ENCODE assay signal across 17 cellular contexts in genomic region chr1:77972080-77972479, GRCh38. TPM values are rescaled to one million over a fixed set of nuclear protein-coding genes. Genes with fewer than 3 reads are reported as not detected.
A peak's percentile ranks its signal among the peaks of the same experiment; 100 is the strongest.
DNase-seq lines count a peak whose midpoint lies in the region; ATAC-seq, FAIRE-seq and TF ChIP-seq lines count a peak whose summit lies in the region.
"Had no signal": no experiment of that assay in that cellular context is flagged by ENCODE, and none has a peak within 500 bp of the region (broad histone marks: within the 10 kb centered on the region; RNA-seq: fewer than 3 reads in every experiment).

No MANE protein-coding gene starts in this region.

- H3K27ac Mint-ChIP-seq in CD4-positive, alpha-beta memory T cell, result peak overlapping the region in 4 of 7 donors; percentile 15 to 77 (median 74)
- H3K27ac Mint-ChIP-seq in HFFc6, result no peak overlapping the region
- H3K27ac Mint-ChIP-seq in activated T-helper 2 cell treated with anti-CD3 and anti-CD28 coated beads, Interferon-gamma antibody, Interleukin-2, Interleukin-4, amounts not matched to agents 10 μg/mL and 5 μg/mL and 100 μg/mL, durations not matched to agents 14 hours and 24 hours and 36 hours, result peak overlapping the region; percentile 47
- H3K27ac Mint-ChIP-seq in mesothelial cell of epicardium, result peak overlapping the region; percentile 4
- no peak overlapping the region for H3K27ac Mint-ChIP-seq in MCF 10A (ENCODE audit: low read depth, unreplicated experiment)

- peaks cover 35 to 63% of the 10 kb centered on the region in 2 donors for H3K36me3 Mint-ChIP-seq in CD4-positive, alpha-beta memory T cell
- H3K36me3 Mint-ChIP-seq in HFFc6 (ENCODE audit: low read depth), result peaks cover 42% of the 10 kb centered on the region
- H3K36me3 Mint-ChIP-seq in activated T-helper 2 cell treated with anti-CD3 and anti-CD28 coated beads, Interferon-gamma antibody, Interleukin-2, Interleukin-4, amounts not matched to agents 10 μg/mL and 5 μg/mL and 100 μg/mL, durations not matched to agents 14 hours and 24 hours and 36 hours (ENCODE audit: low read depth), result peaks cover 73% of the 10 kb centered on the region
- peaks cover 20% of the 10 kb centered on the region for H3K36me3 Mint-ChIP-seq in mesothelial cell of epicardium
- H3K36me3 Mint-ChIP-seq in MCF 10A (ENCODE audit: insufficient read depth, unreplicated experiment), result peaks cover 72% of the 10 kb centered on the region

- POLR2A ChIA-PET in CD4-positive, alpha-beta memory T cell (lab: Charles Lee; ENCODE audit: partially characterized antibody), result no interaction called here
- POLR2A ChIA-PET in MCF 10A (lab: Yijun Ruan, JAX), result interaction anchor here (2.1 kb wide), 1 partner anchor 33 kb away, joined by 6 read pairs; the partner anchor contains the start of gene DNAJB4

- H3K9me3 Mint-ChIP-seq in CD4-positive, alpha-beta memory T cell, result peaks cover 0 to 1% (median 0%) of the 10 kb centered on the region in 8 donors
- H3K9me3 Mint-ChIP-seq in HFFc6, result 0 out of 2 replicates have a peak, but pooled peaks cover 6% of the 10 kb centered on the region
- no peaks in the 10 kb centered on the region for H3K9me3 Mint-ChIP-seq in activated T-helper 2 cell treated with anti-CD3 and anti-CD28 coated beads, Interferon-gamma antibody, Interleukin-2, Interleukin-4, amounts not matched to agents 10 μg/mL and 5 μg/mL and 100 μg/mL, durations not matched to agents 14 hours and 24 hours and 36 hours
- H3K9me3 Mint-ChIP-seq in mesothelial cell of epicardium, result no peaks in the 10 kb centered on the region
- no peaks in the 10 kb centered on the region for H3K9me3 Mint-ChIP-seq in MCF 10A (ENCODE audit: unreplicated experiment)

- no peak for TF ChIP-seq POLR2A in H54 (IDR thresholded peaks at IDR 0.05; ENCODE audit: low read depth, low read length)

- BruUV-seq in MCF 10A (replicated peaks; lab: Mats Ljungman, UMichigan), result no TSS peak

- no peaks in the 10 kb centered on the region for H3K27me3 ChIP-seq in CD4-positive, alpha-beta memory T cell (ENCODE audit: insufficient read depth, low read length)
- H3K27me3 ChIP-seq: tibial artery had no signal

- TF ChIP-seq CTCF in HFFc6 (IDR thresholded peaks at IDR 0.05) (no peak), mesothelial cell of epicardium (IDR thresholded peaks at IDR 0.05; ENCODE audit: unreplicated experiment) (no peak), MCF 10A (IDR thresholded peaks at IDR 0.05; ENCODE audit: unreplicated experiment) (no peak)

- ATAC-seq in HG03378 (IDR thresholded peaks at IDR 0.05; ENCODE audit: unreplicated experiment), result no peak
- ATAC-seq: K562 had no signal

- peaks cover 34% of the 10 kb centered on the region for H3K36me3 ChIP-seq in CD4-positive, alpha-beta memory T cell (ENCODE audit: insufficient read depth, low read length)

- CTCF ChIA-PET in CD4-positive, alpha-beta memory T cell (lab: Charles Lee; ENCODE audit: partially characterized antibody), result interaction anchor here (0.7 kb wide), 1 partner anchor 67 kb away, joined by 3 read pairs; no protein-coding TSS in a partner anchor
- CTCF ChIA-PET in MCF 10A (lab: Yijun Ruan, JAX), result interaction anchor here (0.6 kb wide), 1 partner anchor 142 kb away, joined by 3 read pairs; no protein-coding TSS in a partner anchor

- H3K4me3 Mint-ChIP-seq in CD4-positive, alpha-beta memory T cell, result peak overlapping the region in 7 of 8 donors; percentile 6 to 71 (median 57)
- H3K4me3 Mint-ChIP-seq in HFFc6 (peak overlapping the region; percentile 22; the same call in 1 of the 2 replicates), mesothelial cell of epicardium (no peak overlapping the region), MCF 10A (ENCODE audit: unreplicated experiment) (no peak overlapping the region)
- H3K4me3 Mint-ChIP-seq in activated T-helper 2 cell treated with anti-CD3 and anti-CD28 coated beads, Interferon-gamma antibody, Interleukin-2, Interleukin-4, amounts not matched to agents 10 μg/mL and 5 μg/mL and 100 μg/mL, durations not matched to agents 14 hours and 24 hours and 36 hours (ENCODE audit: low read depth), result no peak overlapping the region

- no peak overlapping the region for H3K27ac ChIP-seq in CD4-positive, alpha-beta memory T cell (ENCODE audit: low read depth, low read length)
- H3K27ac ChIP-seq: left ventricle myocardium inferior, tibial artery had no signal

- peaks cover 38 to 71% (median 53%) of the 10 kb centered on the region in 4 donors for H3K4me1 Mint-ChIP-seq in CD4-positive, alpha-beta memory T cell
- H3K4me1 Mint-ChIP-seq in HFFc6 (ENCODE audit: low read depth), result peaks cover 77% of the 10 kb centered on the region
- H3K4me1 Mint-ChIP-seq in activated T-helper 2 cell treated with anti-CD3 and anti-CD28 coated beads, Interferon-gamma antibody, Interleukin-2, Interleukin-4, amounts not matched to agents 10 μg/mL and 5 μg/mL and 100 μg/mL, durations not matched to agents 14 hours and 24 hours and 36 hours (ENCODE audit: low read depth), result peaks cover 39% of the 10 kb centered on the region
- H3K4me1 Mint-ChIP-seq in mesothelial cell of epicardium, result peaks cover 36% of the 10 kb centered on the region
- H3K4me1 Mint-ChIP-seq in MCF 10A (ENCODE audit: insufficient read depth, unreplicated experiment), result peaks cover 28% of the 10 kb centered on the region

- FAIRE-seq in H54 (lab: Jason Lieb, UNC), result no peak
- FAIRE-seq: K562 had no signal

- intact Hi-C loops in CD4-positive, alpha-beta memory T cell (cut with micrococcal nuclease), result loop anchor here (10.0 kb wide), 1 partner anchor 653 kb away; the partner anchor contains the start of gene IFI44L
- intact Hi-C loops in activated T-helper 2 cell treated with anti-CD3 and anti-CD28 coated beads, Interferon-gamma antibody, Interleukin-2, Interleukin-4, amounts not matched to agents 10 μg/mL and 5 μg/mL and 100 μg/mL, durations not matched to agents 14 hours and 24 hours and 36 hours (cut with micrococcal nuclease), result loop anchor here (10.0 kb wide), 2 partner anchors 143 to 653 kb away; partner anchors contain the start of gene IFI44L
- intact Hi-C loops in MCF 10A (cut with micrococcal nuclease), result loop anchor here (10.0 kb wide), 1 partner anchor 137 kb away; no protein-coding TSS in a partner anchor

- DNase-seq in CD4-positive, alpha-beta memory T cell, result no peak
- no peak for DNase-seq in HFFc6
- DNase-seq in activated T-helper 2 cell treated with anti-CD3 and anti-CD28 coated beads, Interferon-gamma antibody, Interleukin-2, Interleukin-4, amounts not matched to agents 10 μg/mL and 5 μg/mL and 100 μg/mL, durations not matched to agents 14 hours and 24 hours and 36 hours (ENCODE audit: low spot score), result no peak
- no peak for DNase-seq in mesothelial cell of epicardium (ENCODE audit: low spot score in 2 of 2, unreplicated experiment in 2 of 2)
- no peak for DNase-seq in MCF 10A (ENCODE audit: unreplicated experiment)
- DNase-seq in H54 (ENCODE audit: insufficient read length, low spot score), result no peak
- no peak for DNase-seq in glomerular visceral epithelial cell (ENCODE audit: extremely low spot score)
- DNase-seq: AML-193, DMS 273 treated with DMSO at 0.1 percent for 48 hours, left ventricle myocardium inferior, NCI-H1930, NCI-H446 treated with DMSO at 0.1 percent for 48 hours, SHP77 treated with DMSO at 0.1 percent for 48 hours, tibial artery had no signal

- H3K27me3 Mint-ChIP-seq in CD4-positive, alpha-beta memory T cell, result no peaks in the 10 kb centered on the region
- H3K27me3 Mint-ChIP-seq in HFFc6 (ENCODE audit: insufficient read depth) (no peaks in the 10 kb centered on the region; the same call in 1 of the 2 replicates), mesothelial cell of epicardium (ENCODE audit: low read depth) (no peaks in the 10 kb centered on the region), MCF 10A (ENCODE audit: insufficient read depth, unreplicated experiment) (no peaks in the 10 kb centered on the region)
- no peaks in the 10 kb centered on the region for H3K27me3 Mint-ChIP-seq in activated T-helper 2 cell treated with anti-CD3 and anti-CD28 coated beads, Interferon-gamma antibody, Interleukin-2, Interleukin-4, amounts not matched to agents 10 μg/mL and 5 μg/mL and 100 μg/mL, durations not matched to agents 14 hours and 24 hours and 36 hours (ENCODE audit: low read depth)

- H3K4me1 ChIP-seq in CD4-positive, alpha-beta memory T cell (ENCODE audit: insufficient read depth, low read length), result peaks cover 87% of the 10 kb centered on the region

- no peak overlapping the region for H3K4me3 ChIP-seq in CD4-positive, alpha-beta memory T cell (ENCODE audit: low read length in 2 of 2)
- H3K4me3 ChIP-seq: K562, left ventricle myocardium inferior, smooth muscle cell, tibial artery had no signal

- H3K9me3 ChIP-seq in CD4-positive, alpha-beta memory T cell (ENCODE audit: control insufficient read depth in 1 of 2, low read length in 2 of 2), result no peaks in the 10 kb centered on the region
- H3K9me3 ChIP-seq: left ventricle myocardium inferior, tibial artery had no signal

RNA-seq across cellular contexts. Expression of gene FUBP1, which starts 6.8 kb away (rescaled TPM):
- total RNA-seq in CD4-positive, alpha-beta memory T cell, result 100 to 1,000 TPM; 246 to 270 TPM
- polyA plus RNA-seq in CD4-positive, alpha-beta memory T cell, result 10 to 100 TPM; 31.5 to 58.0 TPM
- total RNA-seq in HFFc6 (2021; fragmentation: NEBNext Ultra II Directional; extraction: Animal tissue kit (Norgen Biotek cat#: 25700)), result 100 to 1,000 TPM in 5 of 6 experiments, 10 to 100 TPM in 1; 94.7 to 125 (median 119) TPM
- 262 and 269 TPM in 2 replicates for total RNA-seq in activated T-helper 2 cell treated with anti-CD3 and anti-CD28 coated beads, Interferon-gamma antibody, Interleukin-2, Interleukin-4, amounts not matched to agents 10 μg/mL and 5 μg/mL and 100 μg/mL, durations not matched to agents 14 hours and 24 hours and 36 hours
- total RNA-seq in mesothelial cell of epicardium, result 287 to 291 TPM (median 288 TPM) in 3 replicates
- 156 and 169 TPM in 2 replicates for total RNA-seq in MCF 10A (2022)

RNA-seq across cellular contexts. Expression of gene DNAJB4, which starts 32.7 kb away (rescaled TPM):
- 10 to 100 TPM; 15.5 to 18.3 TPM for total RNA-seq in CD4-positive, alpha-beta memory T cell
- polyA plus RNA-seq in CD4-positive, alpha-beta memory T cell, result 1 to 10 TPM; 8.7 to 9.8 TPM
- total RNA-seq in HFFc6 (2021; fragmentation: NEBNext Ultra II Directional; extraction: Animal tissue kit (Norgen Biotek cat#: 25700)), result 100 to 1,000 TPM in 3 of 6 experiments, 10 to 100 TPM in 3; 89.6 to 245 (median 99.0) TPM
- 12.5 and 14.6 TPM in 2 replicates for total RNA-seq in activated T-helper 2 cell treated with anti-CD3 and anti-CD28 coated beads, Interferon-gamma antibody, Interleukin-2, Interleukin-4, amounts not matched to agents 10 μg/mL and 5 μg/mL and 100 μg/mL, durations not matched to agents 14 hours and 24 hours and 36 hours
- total RNA-seq in mesothelial cell of epicardium (43.6 to 48.0 TPM (median 47.8 TPM) in 3 replicates), MCF 10A (2022) (28.5 and 33.5 TPM in 2 replicates)

Comparison
In these comparisons a context has a peak if more than half of its experiments do, and no peak if none do; other contexts are left out.
1. H3K27ac Mint-ChIP-seq: peak in CD4-positive, alpha-beta memory T cell (4 of 7), activated T-helper 2 cell treated with anti-CD3 and anti-CD28 coated beads, Interferon-gamma antibody, Interleukin-2, Interleukin-4, amounts not matched to agents 10 μg/mL and 5 μg/mL and 100 μg/mL, durations not matched to agents 14 hours and 24 hours and 36 hours (single experiment) and mesothelial cell of epicardium (single experiment); none in HFFc6 (single experiment) and MCF 10A (single experiment).
2. H3K4me3 Mint-ChIP-seq: peak in CD4-positive, alpha-beta memory T cell (7 of 8) and HFFc6 (single experiment); none in activated T-helper 2 cell treated with anti-CD3 and anti-CD28 coated beads, Interferon-gamma antibody, Interleukin-2, Interleukin-4, amounts not matched to agents 10 μg/mL and 5 μg/mL and 100 μg/mL, durations not matched to agents 14 hours and 24 hours and 36 hours (single experiment), mesothelial cell of epicardium (single experiment) and MCF 10A (single experiment).